2 cellular contexts compared by ENCODE assay signal in the genomic region with DNA sequence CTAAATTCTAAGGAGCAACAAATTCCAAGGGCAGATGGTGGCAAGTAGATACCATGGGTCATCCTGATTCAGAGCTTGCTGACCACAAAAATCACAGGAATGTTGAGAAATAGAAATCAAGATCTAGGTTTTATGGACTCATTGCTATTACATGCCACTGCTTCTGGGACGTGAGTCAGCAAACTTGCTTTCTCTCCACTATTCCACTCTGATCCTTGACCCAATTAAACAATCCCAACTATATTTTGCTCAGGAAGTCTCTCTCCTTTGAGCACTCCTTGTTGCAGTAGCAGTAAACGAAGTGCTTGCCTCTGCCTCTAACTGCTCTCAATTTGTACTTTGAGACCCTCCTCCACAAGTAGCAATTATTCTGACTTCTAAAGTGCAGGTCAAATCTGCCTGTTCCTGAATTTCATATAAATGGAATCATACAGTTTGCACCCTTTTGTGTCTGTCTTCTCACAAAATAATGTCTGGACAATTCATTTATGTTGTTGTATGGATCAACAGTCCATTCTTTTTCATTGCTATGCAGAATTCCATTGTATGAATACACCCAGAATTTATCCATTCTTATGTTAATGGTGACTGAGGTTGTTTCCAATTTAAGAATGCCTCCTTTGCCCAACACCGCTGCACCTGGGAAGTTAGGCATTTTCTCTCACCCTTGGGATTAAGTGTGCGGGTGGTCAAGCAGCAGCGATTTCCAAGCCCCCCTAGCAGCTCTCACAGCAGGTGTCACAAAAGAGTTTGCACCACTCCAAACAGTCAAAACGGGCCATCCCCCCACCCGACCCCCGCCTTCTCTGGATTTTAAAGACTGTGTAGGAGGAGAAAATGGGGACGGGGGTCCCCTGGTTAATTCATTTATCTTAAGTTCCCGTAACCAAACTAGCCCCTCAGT.
TF ChIP-seq lines count a peak whose summit lies in the region.

No MANE protein-coding gene starts in this region.

TF ChIP-seq in endothelial cell of umbilical vein, 7 proteins besides CTCF, POLR2A, EP300 and RAD21 (continued from another document):
- TF ChIP-seq POLR2AphosphoS5 (IDR thresholded peaks at IDR 0.05; ENCODE audit: insufficient read depth, low read depth, low read length): peak; percentile 80
- peak; percentile 80 for TF ChIP-seq GATA2 (IDR thresholded peaks at IDR 0.05; ENCODE audit: insufficient read depth, insufficient read length, low read depth, low read length)
- peak; percentile 40 for TF ChIP-seq FOS (IDR thresholded peaks at IDR 0.05; ENCODE audit: borderline replicate concordance, insufficient read depth, low read length)
- TF ChIP-seq, protein P1, sequence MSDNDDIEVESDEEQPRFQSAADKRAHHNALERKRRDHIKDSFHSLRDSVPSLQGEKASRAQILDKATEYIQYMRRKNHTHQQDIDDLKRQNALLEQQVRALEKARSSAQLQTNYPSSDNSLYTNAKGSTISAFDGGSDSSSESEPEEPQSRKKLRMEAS (IDR thresholded peaks at IDR 0.05; ENCODE audit: insufficient read depth, insufficient read length): no peak

TF ChIP-seq in neural cell, 6 proteins besides CTCF, POLR2A, EP300 and RAD21 (continued from another document):
- TF ChIP-seq, protein P2, sequence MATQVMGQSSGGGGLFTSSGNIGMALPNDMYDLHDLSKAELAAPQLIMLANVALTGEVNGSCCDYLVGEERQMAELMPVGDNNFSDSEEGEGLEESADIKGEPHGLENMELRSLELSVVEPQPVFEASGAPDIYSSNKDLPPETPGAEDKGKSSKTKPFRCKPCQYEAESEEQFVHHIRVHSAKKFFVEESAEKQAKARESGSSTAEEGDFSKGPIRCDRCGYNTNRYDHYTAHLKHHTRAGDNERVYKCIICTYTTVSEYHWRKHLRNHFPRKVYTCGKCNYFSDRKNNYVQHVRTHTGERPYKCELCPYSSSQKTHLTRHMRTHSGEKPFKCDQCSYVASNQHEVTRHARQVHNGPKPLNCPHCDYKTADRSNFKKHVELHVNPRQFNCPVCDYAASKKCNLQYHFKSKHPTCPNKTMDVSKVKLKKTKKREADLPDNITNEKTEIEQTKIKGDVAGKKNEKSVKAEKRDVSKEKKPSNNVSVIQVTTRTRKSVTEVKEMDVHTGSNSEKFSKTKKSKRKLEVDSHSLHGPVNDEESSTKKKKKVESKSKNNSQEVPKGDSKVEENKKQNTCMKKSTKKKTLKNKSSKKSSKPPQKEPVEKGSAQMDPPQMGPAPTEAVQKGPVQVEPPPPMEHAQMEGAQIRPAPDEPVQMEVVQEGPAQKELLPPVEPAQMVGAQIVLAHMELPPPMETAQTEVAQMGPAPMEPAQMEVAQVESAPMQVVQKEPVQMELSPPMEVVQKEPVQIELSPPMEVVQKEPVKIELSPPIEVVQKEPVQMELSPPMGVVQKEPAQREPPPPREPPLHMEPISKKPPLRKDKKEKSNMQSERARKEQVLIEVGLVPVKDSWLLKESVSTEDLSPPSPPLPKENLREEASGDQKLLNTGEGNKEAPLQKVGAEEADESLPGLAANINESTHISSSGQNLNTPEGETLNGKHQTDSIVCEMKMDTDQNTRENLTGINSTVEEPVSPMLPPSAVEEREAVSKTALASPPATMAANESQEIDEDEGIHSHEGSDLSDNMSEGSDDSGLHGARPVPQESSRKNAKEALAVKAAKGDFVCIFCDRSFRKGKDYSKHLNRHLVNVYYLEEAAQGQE (IDR thresholded peaks at IDR 0.05; ENCODE audit: borderline replicate concordance): no peak
